Comparison of ENCODE assay signal across 1 cellular context in the genomic region with DNA sequence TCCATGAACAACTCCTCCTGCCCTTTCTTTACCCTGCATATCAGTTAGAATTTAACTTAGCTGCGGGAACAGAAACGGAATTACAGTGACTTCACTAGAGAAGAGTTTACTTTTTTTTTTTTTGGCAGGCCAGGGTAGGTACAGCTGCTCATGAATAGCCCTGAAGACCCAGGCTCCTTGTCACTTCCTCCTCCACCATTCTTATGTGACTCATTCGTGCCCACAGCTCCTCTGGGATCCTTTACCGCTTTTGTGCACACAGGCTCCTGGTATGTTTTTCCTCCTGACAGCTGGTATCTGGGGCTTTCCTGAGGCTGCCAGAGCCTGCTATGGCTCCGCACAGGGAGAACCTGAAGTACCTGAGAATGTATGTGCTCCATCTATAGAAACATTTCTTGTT.
TF ChIP-seq lines count a peak whose summit lies in the region.

No MANE protein-coding gene starts in this region.

TF ChIP-seq in GM23338, 12 proteins besides CTCF, POLR2A, EP300 and RAD21 (continued from another document):
- TF ChIP-seq, protein P1, sequence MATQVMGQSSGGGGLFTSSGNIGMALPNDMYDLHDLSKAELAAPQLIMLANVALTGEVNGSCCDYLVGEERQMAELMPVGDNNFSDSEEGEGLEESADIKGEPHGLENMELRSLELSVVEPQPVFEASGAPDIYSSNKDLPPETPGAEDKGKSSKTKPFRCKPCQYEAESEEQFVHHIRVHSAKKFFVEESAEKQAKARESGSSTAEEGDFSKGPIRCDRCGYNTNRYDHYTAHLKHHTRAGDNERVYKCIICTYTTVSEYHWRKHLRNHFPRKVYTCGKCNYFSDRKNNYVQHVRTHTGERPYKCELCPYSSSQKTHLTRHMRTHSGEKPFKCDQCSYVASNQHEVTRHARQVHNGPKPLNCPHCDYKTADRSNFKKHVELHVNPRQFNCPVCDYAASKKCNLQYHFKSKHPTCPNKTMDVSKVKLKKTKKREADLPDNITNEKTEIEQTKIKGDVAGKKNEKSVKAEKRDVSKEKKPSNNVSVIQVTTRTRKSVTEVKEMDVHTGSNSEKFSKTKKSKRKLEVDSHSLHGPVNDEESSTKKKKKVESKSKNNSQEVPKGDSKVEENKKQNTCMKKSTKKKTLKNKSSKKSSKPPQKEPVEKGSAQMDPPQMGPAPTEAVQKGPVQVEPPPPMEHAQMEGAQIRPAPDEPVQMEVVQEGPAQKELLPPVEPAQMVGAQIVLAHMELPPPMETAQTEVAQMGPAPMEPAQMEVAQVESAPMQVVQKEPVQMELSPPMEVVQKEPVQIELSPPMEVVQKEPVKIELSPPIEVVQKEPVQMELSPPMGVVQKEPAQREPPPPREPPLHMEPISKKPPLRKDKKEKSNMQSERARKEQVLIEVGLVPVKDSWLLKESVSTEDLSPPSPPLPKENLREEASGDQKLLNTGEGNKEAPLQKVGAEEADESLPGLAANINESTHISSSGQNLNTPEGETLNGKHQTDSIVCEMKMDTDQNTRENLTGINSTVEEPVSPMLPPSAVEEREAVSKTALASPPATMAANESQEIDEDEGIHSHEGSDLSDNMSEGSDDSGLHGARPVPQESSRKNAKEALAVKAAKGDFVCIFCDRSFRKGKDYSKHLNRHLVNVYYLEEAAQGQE (IDR thresholded peaks at IDR 0.05; ENCODE audit: unreplicated experiment), result no peak
- TF ChIP-seq, protein P2, sequence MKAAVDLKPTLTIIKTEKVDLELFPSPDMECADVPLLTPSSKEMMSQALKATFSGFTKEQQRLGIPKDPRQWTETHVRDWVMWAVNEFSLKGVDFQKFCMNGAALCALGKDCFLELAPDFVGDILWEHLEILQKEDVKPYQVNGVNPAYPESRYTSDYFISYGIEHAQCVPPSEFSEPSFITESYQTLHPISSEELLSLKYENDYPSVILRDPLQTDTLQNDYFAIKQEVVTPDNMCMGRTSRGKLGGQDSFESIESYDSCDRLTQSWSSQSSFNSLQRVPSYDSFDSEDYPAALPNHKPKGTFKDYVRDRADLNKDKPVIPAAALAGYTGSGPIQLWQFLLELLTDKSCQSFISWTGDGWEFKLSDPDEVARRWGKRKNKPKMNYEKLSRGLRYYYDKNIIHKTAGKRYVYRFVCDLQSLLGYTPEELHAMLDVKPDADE (IDR thresholded peaks at IDR 0.05), result no peak
- TF ChIP-seq POLR2AphosphoS5 (IDR thresholded peaks at IDR 0.05; ENCODE audit: low read depth) (no peak), ZNF331 (CRISPR knock-in tag; IDR thresholded peaks at IDR 0.05; ENCODE audit: low read depth) (no peak), NANOG (IDR thresholded peaks at IDR 0.05; ENCODE audit: borderline replicate concordance) (no peak), EZH2phosphoT487 (IDR thresholded peaks at IDR 0.05; ENCODE audit: unreplicated experiment) (no peak)
